8 cellular contexts compared by ENCODE assay signal in the genomic region with DNA sequence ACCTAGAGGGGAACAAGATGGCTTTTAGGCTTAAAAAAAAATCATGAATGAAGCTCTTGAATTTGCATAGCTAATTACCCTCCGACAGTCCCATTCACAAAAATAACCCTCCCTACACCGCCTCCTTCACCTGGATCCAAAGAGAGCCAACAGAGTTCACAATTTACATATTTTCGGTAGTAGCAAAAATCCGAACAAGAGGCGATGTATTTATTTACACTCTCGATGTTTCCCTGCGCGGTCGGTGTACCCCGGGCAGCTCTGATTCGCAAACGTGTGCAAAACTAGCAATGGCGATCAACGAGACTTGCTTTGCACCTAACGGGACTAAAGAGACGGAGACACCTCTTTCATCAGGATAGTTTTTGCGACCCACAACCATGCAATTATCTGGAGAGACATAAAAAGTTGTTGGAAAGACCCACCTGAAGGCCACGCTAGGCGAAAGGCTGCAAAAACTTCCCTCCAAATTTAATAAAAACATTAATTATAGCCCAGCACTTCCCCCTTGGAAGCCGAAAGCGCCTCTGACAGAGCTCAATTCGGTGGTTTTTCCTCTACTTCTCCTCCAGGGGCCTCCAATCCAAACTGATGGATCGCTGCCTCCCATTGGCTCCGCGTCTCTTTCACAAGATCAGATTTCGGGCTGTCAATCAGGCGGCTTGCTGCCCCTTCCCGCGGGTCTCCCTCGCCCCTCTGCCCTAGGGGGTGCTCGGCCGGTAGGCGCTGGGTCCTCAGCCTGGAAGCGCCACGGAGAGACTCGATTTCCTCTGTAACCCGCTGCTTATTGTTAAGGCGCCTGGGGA. TPM values are rescaled to one million over a fixed set of nuclear protein-coding genes. Genes with fewer than 3 reads are reported as not detected.
DNase-seq lines count a peak whose midpoint lies in the region; ATAC-seq, FAIRE-seq and TF ChIP-seq lines count a peak whose summit lies in the region.

A gene (minus strand): TSS at position 529 of the 806 bp plus-strand sequence. CDS start 614 bp downstream, outside the sequence.

- no TSS peak for BruUV-seq in HepG2 (replicated peaks; lab: Mats Ljungman, UMichigan)

- no peak for TF ChIP-seq POLR2A in HepG2 (IDR thresholded peaks at IDR 0.05; ENCODE audit: insufficient read depth in 1 of 2, low read depth in 2 of 2, low read length in 2 of 2)

- H3K4me2 ChIP-seq in HepG2 (ENCODE audit: low read depth, low read length): peak within 1 kb of the TSS; percentile 86

- peak within 1 kb of the TSS; percentile 45 for H3K4me3 ChIP-seq in ectodermal cell (ENCODE audit: insufficient read depth, low read depth, low read length)
- peak within 1 kb of the TSS; percentile 54 to 69 (median 58) for H3K4me3 ChIP-seq in HepG2 (replicated peaks in 1 of 3; ENCODE audit: insufficient read depth in 1 of 3, low read depth in 2 of 3, low read length in 3 of 3)

- POLR2A ChIA-PET in HepG2 (lab: Yijun Ruan, JAX): no interaction called here

- TF ChIP-seq RAD21 in HepG2 (CRISPR knock-in tag; IDR thresholded peaks at IDR 0.05): no peak

- H3K9ac ChIP-seq in HepG2 (ENCODE audit: insufficient read depth, low read depth, low read length): no peak within 1 kb of the TSS

- no peak for FAIRE-seq in HepG2 (lab: Jason Lieb, UNC)

- H3K4me1 ChIP-seq in ectodermal cell (ENCODE audit: control insufficient read depth, insufficient read depth, low read length) (peaks cover 17% of the 10 kb centered on the region), HepG2 (ENCODE audit: insufficient read depth, low read length) (peaks cover 28% of the 10 kb centered on the region; the same call in 1 of the 2 replicates)

- no peaks in the 10 kb centered on the region for H3K79me2 ChIP-seq in HepG2 (ENCODE audit: insufficient read depth, low read length)

- no peaks in the 10 kb centered on the region for H4K20me1 ChIP-seq in HepG2 (ENCODE audit: insufficient read depth, low read length)

- H2AFZ ChIP-seq in HepG2 (ENCODE audit: low read length): peak within 1 kb of the TSS; percentile 65

- H3K9me3 ChIP-seq in ectodermal cell (ENCODE audit: control insufficient read depth, low read length) (no peaks in the 10 kb centered on the region), HepG2 (ENCODE audit: low read length) (no peaks in the 10 kb centered on the region)

- intact Hi-C loops in HepG2 (cut with micrococcal nuclease; ENCODE audit: unreplicated experiment): no loop called here

- no peak for TF ChIP-seq EP300 in HepG2 (IDR thresholded peaks at IDR 0.05; ENCODE audit: low read depth in 2 of 2, low read length in 2 of 2)
- TF ChIP-seq EP300 in HepG2 (CRISPR knock-in tag; IDR thresholded peaks at IDR 0.05; ENCODE audit: borderline replicate concordance): no peak

- no peaks in the 10 kb centered on the region for H3K36me3 ChIP-seq in ectodermal cell (ENCODE audit: control insufficient read depth, insufficient read depth, low read length)
- H3K36me3 ChIP-seq in HepG2 (replicated peaks in 1 of 2; ENCODE audit: control insufficient read depth in 1 of 2, insufficient read depth in 2 of 2, low read length in 2 of 2): no peaks in the 10 kb centered on the region

- CTCF ChIA-PET in HepG2 (lab: Yijun Ruan, JAX; ENCODE audit: low intra/inter-chr PET ratio, low total read pairs): no interaction called here

- H3K27ac ChIP-seq in ectodermal cell (ENCODE audit: insufficient read depth, low read depth, low read length, poor library complexity, severe bottlenecking) (peak within 1 kb of the TSS; percentile 92), HepG2 (ENCODE audit: extremely low read length, insufficient read depth, low read length) (no peak within 1 kb of the TSS)

- 0% methylated on average over 38 of the region's 38 CpGs for WGBS in ectodermal cell, 2 experiments
- WGBS in HepG2 (ENCODE audit: low lambda C conversion rate): 1% methylated on average over 33 of the region's 38 CpGs

- peak; percentile 75 for DNase-seq in COLO668 (lab: John Stamatoyannopoulos, UW; ENCODE audit: unreplicated experiment)
- peak; percentile 35 for DNase-seq in KG1 (lab: John Stamatoyannopoulos, UW)
- DNase-seq in RPMI7951 (ENCODE audit: low read depth): peak; percentile 83
- DNase-seq in HepG2 (ENCODE audit: low spot score): peak; percentile 14
- peak; percentile 80 for DNase-seq in superior temporal gyrus (ENCODE audit: extremely low spot score)

- TF ChIP-seq CTCF in HepG2 (CRISPR knock-in tag; IDR thresholded peaks at IDR 0.05): peak; percentile 23

- H3K27me3 ChIP-seq in ectodermal cell (ENCODE audit: control insufficient read depth, insufficient read depth, low read length, poor library complexity, severe bottlenecking) (no peaks in the 10 kb centered on the region), HepG2 (ENCODE audit: control insufficient read depth in 1 of 2, insufficient read depth in 2 of 2, low read length in 2 of 2) (no peaks in the 10 kb centered on the region; a peak in 1 of 5 replicates)

- ATAC-seq in HepG2 (peak; percentile 82), HG03045 (IDR thresholded peaks at IDR 0.05; ENCODE audit: unreplicated experiment) (no peak), esophagus mucosa (no peak)

- in situ Hi-C loops in HepG2 (cut with HindIII; ENCODE audit: extremely low pct_ligation_motif_present, low pct_unique_long_range_greater_than_20kb): no loop called here

TF ChIP-seq in HepG2, 621 proteins besides CTCF, POLR2A, EP300 and RAD21 (continues in another document):
- TF ChIP-seq, protein P1, sequence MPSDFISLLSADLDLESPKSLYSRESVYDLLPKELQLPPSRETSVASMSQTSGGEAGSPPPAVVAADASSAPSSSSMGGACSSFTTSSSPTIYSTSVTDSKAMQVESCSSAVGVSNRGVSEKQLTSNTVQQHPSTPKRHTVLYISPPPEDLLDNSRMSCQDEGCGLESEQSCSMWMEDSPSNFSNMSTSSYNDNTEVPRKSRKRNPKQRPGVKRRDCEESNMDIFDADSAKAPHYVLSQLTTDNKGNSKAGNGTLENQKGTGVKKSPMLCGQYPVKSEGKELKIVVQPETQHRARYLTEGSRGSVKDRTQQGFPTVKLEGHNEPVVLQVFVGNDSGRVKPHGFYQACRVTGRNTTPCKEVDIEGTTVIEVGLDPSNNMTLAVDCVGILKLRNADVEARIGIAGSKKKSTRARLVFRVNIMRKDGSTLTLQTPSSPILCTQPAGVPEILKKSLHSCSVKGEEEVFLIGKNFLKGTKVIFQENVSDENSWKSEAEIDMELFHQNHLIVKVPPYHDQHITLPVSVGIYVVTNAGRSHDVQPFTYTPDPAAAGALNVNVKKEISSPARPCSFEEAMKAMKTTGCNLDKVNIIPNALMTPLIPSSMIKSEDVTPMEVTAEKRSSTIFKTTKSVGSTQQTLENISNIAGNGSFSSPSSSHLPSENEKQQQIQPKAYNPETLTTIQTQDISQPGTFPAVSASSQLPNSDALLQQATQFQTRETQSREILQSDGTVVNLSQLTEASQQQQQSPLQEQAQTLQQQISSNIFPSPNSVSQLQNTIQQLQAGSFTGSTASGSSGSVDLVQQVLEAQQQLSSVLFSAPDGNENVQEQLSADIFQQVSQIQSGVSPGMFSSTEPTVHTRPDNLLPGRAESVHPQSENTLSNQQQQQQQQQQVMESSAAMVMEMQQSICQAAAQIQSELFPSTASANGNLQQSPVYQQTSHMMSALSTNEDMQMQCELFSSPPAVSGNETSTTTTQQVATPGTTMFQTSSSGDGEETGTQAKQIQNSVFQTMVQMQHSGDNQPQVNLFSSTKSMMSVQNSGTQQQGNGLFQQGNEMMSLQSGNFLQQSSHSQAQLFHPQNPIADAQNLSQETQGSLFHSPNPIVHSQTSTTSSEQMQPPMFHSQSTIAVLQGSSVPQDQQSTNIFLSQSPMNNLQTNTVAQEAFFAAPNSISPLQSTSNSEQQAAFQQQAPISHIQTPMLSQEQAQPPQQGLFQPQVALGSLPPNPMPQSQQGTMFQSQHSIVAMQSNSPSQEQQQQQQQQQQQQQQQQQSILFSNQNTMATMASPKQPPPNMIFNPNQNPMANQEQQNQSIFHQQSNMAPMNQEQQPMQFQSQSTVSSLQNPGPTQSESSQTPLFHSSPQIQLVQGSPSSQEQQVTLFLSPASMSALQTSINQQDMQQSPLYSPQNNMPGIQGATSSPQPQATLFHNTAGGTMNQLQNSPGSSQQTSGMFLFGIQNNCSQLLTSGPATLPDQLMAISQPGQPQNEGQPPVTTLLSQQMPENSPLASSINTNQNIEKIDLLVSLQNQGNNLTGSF (CRISPR knock-in tag; IDR thresholded peaks at IDR 0.05): no peak
- TF ChIP-seq NFYB (CRISPR knock-in tag; IDR thresholded peaks at IDR 0.05) (peak; percentile 41; the same call in 1 of the 2 replicates), ADNP (CRISPR knock-in tag; IDR thresholded peaks at IDR 0.05) (no peak)

RNA-seq across cellular contexts. Expression of the gene that starts here (rescaled TPM):
- 91.5 and 128 TPM in 2 replicates for total RNA-seq in RPMI7951 (2014; rRNA removed; shearing (Covaris generic))
- polyA plus RNA-seq in ectodermal cell (2013, experiment 1 of 4): 24.3 TPM
- 27.8 TPM for polyA plus RNA-seq in ectodermal cell (2013, experiment 2 of 4)
- 17.9 TPM for polyA plus RNA-seq in ectodermal cell (2013, experiment 3 of 4)
- 23.8 TPM for polyA plus RNA-seq in ectodermal cell (2013, experiment 4 of 4)
- total RNA-seq in HepG2 (2016; rRNA removed; fragmentation: Illumina TruSeq; extraction: Trizol): 0.24 and 0.48 TPM in 2 replicates
- total RNA-seq in HepG2 (2016; cell fraction: cytosol; rRNA removed; fragmentation: Illumina TruSeq; extraction: Trizol; ENCODE audit: low read depth): 0.10 TPM in 1 of 2 replicates, not detected in the other
- total RNA-seq in HepG2 (2016; cell fraction: insoluble cytoplasmic fraction; rRNA removed; fragmentation: Illumina TruSeq; extraction: Trizol): 0.09 and 0.51 TPM in 2 replicates
- 0.15 TPM in 1 of 2 replicates, not detected in the other for total RNA-seq in HepG2 (2016; cell fraction: membrane; rRNA removed; fragmentation: Illumina TruSeq; extraction: Trizol)
- total RNA-seq in HepG2 (2016; cell fraction: nucleus; rRNA removed; fragmentation: Illumina TruSeq; extraction: Trizol): 0.47 and 0.50 TPM in 2 replicates
- polyA plus RNA-seq in HepG2 (2011; rRNA removed): 0.04 and 0.08 TPM in 2 replicates
- polyA plus RNA-seq in HepG2 (2011; cell fraction: cytosol; rRNA removed): 0.01 and 0.09 TPM in 2 replicates
- 0.28 and 0.42 TPM in 2 replicates for polyA plus RNA-seq in HepG2 (2011; cell fraction: nucleus; rRNA removed)
- polyA plus RNA-seq in HepG2 (2012): 0.21 TPM in 1 of 2 replicates, not detected in the other
- not detected in 2 replicates for polyA plus RNA-seq in HepG2 (2016; cell fraction: cytosol; fragmentation: Illumina TruSeq; extraction: Trizol; ENCODE audit: low read depth)
- 0.25 and 0.35 TPM in 2 replicates for polyA plus RNA-seq in HepG2 (2016; cell fraction: insoluble cytoplasmic fraction; fragmentation: Illumina TruSeq; extraction: Trizol; ENCODE audit: low read depth)
- 0.03 TPM in 1 of 2 replicates, not detected in the other for polyA plus RNA-seq in HepG2 (2016; cell fraction: membrane; fragmentation: Illumina TruSeq; extraction: Trizol; ENCODE audit: low read depth)
- 0.15 TPM in 1 of 2 replicates, not detected in the other for polyA plus RNA-seq in HepG2 (2016; cell fraction: nucleus; fragmentation: Illumina TruSeq; extraction: Trizol; ENCODE audit: insufficient read depth, low read depth)
- polyA minus RNA-seq in HepG2 (2011; rRNA and poly(A)+ RNA removed; ENCODE audit: low replicate concordance): 0.68 TPM in 1 of 2 replicates, not detected in the other
- polyA minus RNA-seq in HepG2 (2011; cell fraction: cytosol; rRNA and poly(A)+ RNA removed): not detected in 2 replicates
- polyA minus RNA-seq in HepG2 (2011; cell fraction: nucleus; rRNA and poly(A)+ RNA removed): 0.87 TPM in 1 of 2 replicates, not detected in the other
- 3.3 TPM for total RNA-seq in esophagus mucosa

Comparison
In these comparisons a context has a peak if more than half of its experiments do, and no peak if none do; other contexts are left out.
1. RNA of the gene that starts here (total RNA-seq): 91.5 to 128 TPM in RPMI7951; 3.3 TPM in esophagus mucosa (single experiment) and 0.09 to 0.51 TPM in HepG2; every median in the first group is over 10 times any median in the second.
2. Peak in DNase-seq, ATAC-seq, H3K4me3 ChIP-seq and H3K4me2 ChIP-seq in HepG2; RNA of the gene not detected or under 1 TPM.
3. DNase-seq: peak in every context shown above with its lines; median percentile 83 in RPMI7951; 80 in superior temporal gyrus; 75 in COLO668; 35 in KG1; 14 in HepG2.